ENCODE assay signal across 16 cellular contexts in the genomic region with DNA sequence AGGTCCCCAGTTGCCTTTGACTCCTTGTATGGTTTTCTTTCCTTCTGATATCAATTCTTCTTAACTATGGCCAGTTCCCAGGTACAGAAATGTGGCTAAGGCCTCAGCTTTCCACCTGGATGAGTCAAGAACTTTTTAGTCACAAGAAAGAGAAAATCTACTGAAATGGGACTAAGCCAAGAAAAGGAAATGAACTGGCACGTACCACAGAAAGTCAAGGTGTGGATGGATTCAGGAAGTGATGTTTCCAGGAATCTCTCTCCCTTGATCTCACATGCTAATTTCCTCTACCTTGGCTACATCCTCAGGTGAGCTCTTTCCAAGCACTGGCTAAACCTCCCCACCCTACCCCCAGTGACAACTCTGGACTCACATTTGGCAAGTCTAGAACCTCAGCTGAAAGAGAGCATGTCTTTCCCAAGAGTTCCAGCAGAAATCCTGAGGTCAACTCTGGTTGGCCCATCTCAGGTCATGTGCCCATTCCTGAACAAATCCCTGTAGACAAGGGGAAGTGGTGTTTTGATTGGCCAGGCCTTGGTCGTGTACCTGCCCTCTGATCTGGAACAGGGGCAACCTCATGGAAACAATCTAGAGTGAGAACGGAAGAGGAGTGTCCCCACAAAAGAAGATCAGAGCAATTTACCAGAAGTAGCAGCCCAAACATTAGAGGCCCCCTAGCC.
A peak's percentile ranks its signal among the peaks of the same experiment; 100 is the strongest.
DNase-seq lines count a peak whose midpoint lies in the region; ATAC-seq and TF ChIP-seq lines count a peak whose summit lies in the region.
"Had no signal": no experiment of that assay in that cellular context is flagged by ENCODE, and none has a peak within 500 bp of the region (broad histone marks: within the 10 kb centered on the region; RNA-seq: fewer than 3 reads in every experiment).

No MANE protein-coding gene starts in this region.

- H2BK120ac ChIP-seq in IMR-90 (ENCODE audit: low read depth, low read length): peak overlapping the region; percentile 96

- POLR2A ChIA-PET in AG04450 (lab: Yijun Ruan, JAX): no interaction called here
- POLR2A ChIA-PET in IMR-90 (lab: Charles Lee; ENCODE audit: unreplicated experiment): no interaction called here

- no peak for ATAC-seq in IMR-90 (ENCODE audit: low read depth)
- ATAC-seq in stimulated activated naive B cell treated with anti-CD40 and anti-IgM and Interleukin-4, amounts not matched to agents 10 μg/mL and 1 μg/mL and 100 μg/mL, for 72 hours (replicated peaks): no peak
- ATAC-seq in HG02885 (IDR thresholded peaks at IDR 0.05; ENCODE audit: poor library complexity, unreplicated experiment): no peak

- no peak for TF ChIP-seq CTCF in AG04450 (IDR thresholded peaks at IDR 0.05; ENCODE audit: low read depth, low read length)
- TF ChIP-seq CTCF in IMR-90 (conservative IDR thresholded peaks at IDR 0.05; ENCODE audit: low read depth, low read length): no peak
- no peak for TF ChIP-seq CTCF in brain microvascular endothelial cell (IDR thresholded peaks at IDR 0.05; ENCODE audit: low read depth, low read length, missing control alignments)
- TF ChIP-seq CTCF in osteoblast (IDR thresholded peaks at IDR 0.05; ENCODE audit: extremely low read depth, low read depth, low read length): no peak

- no peak for TF ChIP-seq RAD21 in IMR-90 (IDR thresholded peaks at IDR 0.05; ENCODE audit: low read length)

- H3K18ac ChIP-seq in IMR-90 (ENCODE audit: low read depth, low read length): peak overlapping the region; percentile 84; the same call in 1 of the 2 replicates

- intact Hi-C loops in IMR-90 (cut with micrococcal nuclease) (no loop called here), posterior cingulate gyrus (cut with DNase I) (no loop called here)

- H3K56ac ChIP-seq in IMR-90 (ENCODE audit: extremely low read depth, insufficient read depth, low read length): no peak overlapping the region; the same call in 1 of the 2 replicates

- H3K4me2 ChIP-seq in IMR-90 (ENCODE audit: low read depth, low read length): no peak overlapping the region
- no peak overlapping the region for H3K4me2 ChIP-seq in osteoblast (ENCODE audit: insufficient read depth, low read length)

- no TSS peak for BruUV-seq in IMR-90 (replicated peaks; lab: Mats Ljungman, UMichigan)

- DNase-seq in AG04450 (ENCODE audit: low read depth, low spot score): no peak
- DNase-seq in IMR-90: no peak
- no peak for DNase-seq in brain microvascular endothelial cell
- DNase-seq in osteoblast (ENCODE audit: insufficient read length, low spot score, missing footprints): no peak
- no peak for DNase-seq in stimulated activated naive B cell treated with anti-CD40 and anti-IgM and Interleukin-4, amounts not matched to agents 10 μg/mL and 1 μg/mL and 100 μg/mL, for 72 hours
- no peak for DNase-seq in posterior cingulate gyrus
- DNase-seq: DND-41, KBM-7, NCI-H1105 treated with DMSO at 0.1 percent for 48 hours, NCI-H1694 treated with DMSO at 0.1 percent for 48 hours, NCI-H510A, NCI-H748 treated with DMSO at 0.1 percent for 48 hours, SHP77 had no signal

- no peaks in the 10 kb centered on the region for H3K36me3 Mint-ChIP-seq in stimulated activated naive B cell treated with anti-CD40 and anti-IgM and Interleukin-4, amounts not matched to agents 10 μg/mL and 1 μg/mL and 100 μg/mL, for 72 hours

- peaks cover 0 to 3% of the 10 kb centered on the region in 2 donors for H3K4me1 Mint-ChIP-seq in stimulated activated naive B cell treated with anti-CD40 and anti-IgM and Interleukin-4, amounts not matched to agents 10 μg/mL and 1 μg/mL and 100 μg/mL, for 72 hours

- no peaks in the 10 kb centered on the region for H3K27me3 ChIP-seq in AG04450 (ENCODE audit: control insufficient read depth, insufficient read depth, low read length)
- no peaks in the 10 kb centered on the region for H3K27me3 ChIP-seq in IMR-90 (ENCODE audit: control insufficient read depth, insufficient read depth, low read length)
- no peaks in the 10 kb centered on the region for H3K27me3 ChIP-seq in brain microvascular endothelial cell (replicated peaks)
- no peaks in the 10 kb centered on the region for H3K27me3 ChIP-seq in osteoblast (ENCODE audit: insufficient read depth, low read length)

- H4K91ac ChIP-seq in IMR-90 (ENCODE audit: insufficient read depth, low read depth, low read length): peak overlapping the region; percentile 93

- H4K8ac ChIP-seq in IMR-90 (ENCODE audit: low read depth in 2 of 2, low read length in 2 of 2): peak overlapping the region; percentile 18 to 75

- H2BK5ac ChIP-seq in IMR-90 (ENCODE audit: low read depth, low read length, poor library complexity, severe bottlenecking): peak overlapping the region; percentile 96

- H3K27ac ChIP-seq in AG04450 (ENCODE audit: low read depth, low read length) (peak overlapping the region; percentile 21), IMR-90 (ENCODE audit: insufficient read depth, low read length) (peak overlapping the region; percentile 9; the same call in 1 of the 2 replicates), brain microvascular endothelial cell (peak overlapping the region; percentile 100), osteoblast (ENCODE audit: low read depth, low read length) (peak overlapping the region; percentile 94)
- H3K27ac ChIP-seq: C4-2B, SK-N-MC had no signal

- CTCF ChIA-PET in AG04450 (lab: Charles Lee): no interaction called here
- CTCF ChIA-PET in IMR-90 (lab: Yijun Ruan, JAX): no interaction called here

- no peak overlapping the region for H3K4me3 Mint-ChIP-seq in stimulated activated naive B cell treated with anti-CD40 and anti-IgM and Interleukin-4, amounts not matched to agents 10 μg/mL and 1 μg/mL and 100 μg/mL, for 72 hours

- peak overlapping the region; percentile 95 for H2AK5ac ChIP-seq in IMR-90 (ENCODE audit: low read depth, low read length)

- H3K9me3 ChIP-seq in AG04450 (ENCODE audit: control insufficient read depth, insufficient read depth, low read length): no peaks in the 10 kb centered on the region
- H3K9me3 ChIP-seq in IMR-90 (ENCODE audit: control insufficient read depth, insufficient read depth, low read length): no peaks in the 10 kb centered on the region
- no peaks in the 10 kb centered on the region for H3K9me3 ChIP-seq in osteoblast (ENCODE audit: low read depth, low read length)

- peak overlapping the region; percentile 100 for H2BK15ac ChIP-seq in IMR-90 (ENCODE audit: low read depth, low read length)

- H3K9me3 Mint-ChIP-seq in stimulated activated naive B cell treated with anti-CD40 and anti-IgM and Interleukin-4, amounts not matched to agents 10 μg/mL and 1 μg/mL and 100 μg/mL, for 72 hours: peaks cover 0 to 2% of the 10 kb centered on the region in 2 donors

- peak overlapping the region; percentile 98 for H2BK20ac ChIP-seq in IMR-90 (ENCODE audit: low read depth, low read length)

- peak overlapping the region; percentile 64; the same call in 1 of the 2 replicates for H4K5ac ChIP-seq in IMR-90 (ENCODE audit: low read depth, low read length)

- H3K23ac ChIP-seq in IMR-90 (ENCODE audit: low read depth, low read length): peak overlapping the region; percentile 6; the same call in 1 of the 2 replicates

- peaks cover 34% of the 10 kb centered on the region for H3K9me1 ChIP-seq in IMR-90 (ENCODE audit: insufficient read depth, low read length)

- peaks cover 0 to 25% of the 10 kb centered on the region in 2 experiments; a peak in 2 of 4 replicates for H3K79me1 ChIP-seq in IMR-90 (ENCODE audit: low read depth in 1 of 2, low read length in 2 of 2)

- dilution Hi-C loops in IMR-90 (cut with HindIII; ENCODE audit: low sequenced_read_pairs, unreplicated experiment): no loop called here

- no peak overlapping the region for H3K27ac Mint-ChIP-seq in stimulated activated naive B cell treated with anti-CD40 and anti-IgM and Interleukin-4, amounts not matched to agents 10 μg/mL and 1 μg/mL and 100 μg/mL, for 72 hours

- H3K27me3 Mint-ChIP-seq in stimulated activated naive B cell treated with anti-CD40 and anti-IgM and Interleukin-4, amounts not matched to agents 10 μg/mL and 1 μg/mL and 100 μg/mL, for 72 hours: peaks cover 22 to 24% of the 10 kb centered on the region in 2 donors

- H3K4me1 ChIP-seq in IMR-90 (ENCODE audit: control insufficient read depth, insufficient read depth, low read length) (peaks cover 25% of the 10 kb centered on the region), osteoblast (ENCODE audit: insufficient read depth, low read length) (peaks cover 22% of the 10 kb centered on the region)

- no CpG with 5 or more reads among the region's 3 CpGs for WGBS in IMR-90 (ENCODE audit: extremely low coverage in 2 of 2, insufficient read length in 1 of 2), 2 experiments

- H3K36me3 ChIP-seq in IMR-90 (ENCODE audit: control insufficient read depth, insufficient read depth, low read length) (no peaks in the 10 kb centered on the region), brain microvascular endothelial cell (replicated peaks) (no peaks in the 10 kb centered on the region), osteoblast (ENCODE audit: insufficient read depth, low read length) (no peaks in the 10 kb centered on the region)

- H3K4ac ChIP-seq in IMR-90 (ENCODE audit: low read depth, low read length): peak overlapping the region; percentile 96

- H3K4me3 ChIP-seq in AG04450 (ENCODE audit: low read depth, low read length) (no peak overlapping the region), IMR-90 (ENCODE audit: insufficient read depth, low read depth, low read length) (no peak overlapping the region), brain microvascular endothelial cell (ENCODE audit: low read depth, low read length) (no peak overlapping the region), osteoblast (ENCODE audit: insufficient read depth, low read length) (no peak overlapping the region)
- H3K4me3 ChIP-seq: SK-N-MC had no signal

- no peaks in the 10 kb centered on the region for H4K20me1 ChIP-seq in IMR-90 (ENCODE audit: insufficient read depth, low read length)
- no peaks in the 10 kb centered on the region for H4K20me1 ChIP-seq in osteoblast (ENCODE audit: insufficient read depth, low read length)

- no peak overlapping the region for H3K9ac ChIP-seq in IMR-90 (ENCODE audit: low read depth, low read length)

- peak overlapping the region; percentile 98 for H3K14ac ChIP-seq in IMR-90 (replicated peaks; ENCODE audit: low read depth, low read length)

- TF ChIP-seq POLR2A in IMR-90 (IDR thresholded peaks at IDR 0.05; ENCODE audit: low read depth, low read length): no peak

- in situ Hi-C loops in IMR-90 (cut with MboI; ENCODE audit: low sequenced_read_pairs) (no loop called here), brain microvascular endothelial cell (cut with HindIII; ENCODE audit: low pct_ligation_motif_present, low sequenced_read_pairs) (no loop called here)

- H2AFZ ChIP-seq in IMR-90 (replicated peaks; ENCODE audit: low read length, poor library complexity) (no peak overlapping the region), osteoblast (ENCODE audit: low read length) (no peak overlapping the region)

- no peak overlapping the region for H2AK9ac ChIP-seq in IMR-90 (replicated peaks; ENCODE audit: low read depth, low read length, poor library complexity)

- no peaks in the 10 kb centered on the region for H3K79me2 ChIP-seq in osteoblast (ENCODE audit: insufficient read depth, low read length)

Comparison
In these comparisons a context has a peak if more than half of its experiments do, and no peak if none do; other contexts are left out.
1. H3K27ac ChIP-seq: peak in every context shown above with its lines; median percentile 100 in brain microvascular endothelial cell; 94 in osteoblast; 21 in AG04450; 9 in IMR-90.